In genomic region chr18:48949606-48950535, GRCh38 we compare ENCODE assay signal across 8 cellular contexts. TPM values are rescaled to one million over a fixed set of nuclear protein-coding genes. Genes with fewer than 3 reads are reported as not detected.
DNase-seq lines count a peak whose midpoint lies in the region; ATAC-seq, FAIRE-seq and TF ChIP-seq lines count a peak whose summit lies in the region.

No MANE protein-coding gene starts in this region.

- in situ Hi-C loops in brain microvascular endothelial cell (cut with HindIII; ENCODE audit: low pct_ligation_motif_present, low sequenced_read_pairs) = no loop called here

- FAIRE-seq in GM12892 (lab: Jason Lieb, UNC) = peak; percentile 92
- FAIRE-seq in H54 (lab: Jason Lieb, UNC) = no peak

- TF ChIP-seq CTCF in AG09319 (IDR thresholded peaks at IDR 0.05; ENCODE audit: low read depth, low read length) (peak; percentile 8; the same call in 1 of the 2 replicates), brain microvascular endothelial cell (IDR thresholded peaks at IDR 0.05; ENCODE audit: low read depth, low read length, missing control alignments) (peak; percentile 33)

- TF ChIP-seq POLR2A in GM12892 (IDR thresholded peaks at IDR 0.05; ENCODE audit: low read depth, low read length) (no peak), H54 (IDR thresholded peaks at IDR 0.05; ENCODE audit: low read depth, low read length) (no peak)

- peaks cover 47% of the 10 kb centered on the region for H3K36me3 ChIP-seq in brain microvascular endothelial cell (replicated peaks)

- peak; percentile 19 for ATAC-seq in left colon
- ATAC-seq in stimulated activated naive B cell treated with anti-CD40 and anti-IgM and Interleukin-4, amounts not matched to agents 10 μg/mL and 1 μg/mL and 100 μg/mL, for 72 hours (replicated peaks) = peak; percentile 23 to 26
- no peak for ATAC-seq in GM21619 (IDR thresholded peaks at IDR 0.05; ENCODE audit: unreplicated experiment)

- peaks cover 16 to 41% of the 10 kb centered on the region in 2 donors for H3K4me1 Mint-ChIP-seq in stimulated activated naive B cell treated with anti-CD40 and anti-IgM and Interleukin-4, amounts not matched to agents 10 μg/mL and 1 μg/mL and 100 μg/mL, for 72 hours

- peaks cover 35 to 40% of the 10 kb centered on the region in 2 donors for H3K36me3 Mint-ChIP-seq in stimulated activated naive B cell treated with anti-CD40 and anti-IgM and Interleukin-4, amounts not matched to agents 10 μg/mL and 1 μg/mL and 100 μg/mL, for 72 hours

- peak overlapping the region; percentile 91 for H3K4me3 ChIP-seq in brain microvascular endothelial cell (ENCODE audit: low read depth, low read length)

- H3K27ac ChIP-seq in brain microvascular endothelial cell = peak overlapping the region; percentile 92

- peak overlapping the region; percentile 96 to 97 for H3K4me3 Mint-ChIP-seq in stimulated activated naive B cell treated with anti-CD40 and anti-IgM and Interleukin-4, amounts not matched to agents 10 μg/mL and 1 μg/mL and 100 μg/mL, for 72 hours

- no peaks in the 10 kb centered on the region for H3K27me3 Mint-ChIP-seq in stimulated activated naive B cell treated with anti-CD40 and anti-IgM and Interleukin-4, amounts not matched to agents 10 μg/mL and 1 μg/mL and 100 μg/mL, for 72 hours

- DNase-seq in AG09319 (ENCODE audit: extremely low read depth, low read depth) (no peak), GM12892 (ENCODE audit: insufficient read length) (no peak), OCI-M1 (lab: John Stamatoyannopoulos, UW) (peak; percentile 51), brain microvascular endothelial cell (no peak), left colon (no peak), H54 (ENCODE audit: insufficient read length, low spot score) (no peak)
- peak; percentile 38 for DNase-seq in stimulated activated naive B cell treated with anti-CD40 and anti-IgM and Interleukin-4, amounts not matched to agents 10 μg/mL and 1 μg/mL and 100 μg/mL, for 72 hours

- intact Hi-C loops in left colon (cut with DNase I, micrococcal nuclease) = no loop called here

- peak overlapping the region; percentile 91 for H3K27ac Mint-ChIP-seq in stimulated activated naive B cell treated with anti-CD40 and anti-IgM and Interleukin-4, amounts not matched to agents 10 μg/mL and 1 μg/mL and 100 μg/mL, for 72 hours

- H3K27me3 ChIP-seq in brain microvascular endothelial cell (replicated peaks) = no peaks in the 10 kb centered on the region

- H3K9me3 Mint-ChIP-seq in stimulated activated naive B cell treated with anti-CD40 and anti-IgM and Interleukin-4, amounts not matched to agents 10 μg/mL and 1 μg/mL and 100 μg/mL, for 72 hours = no peaks in the 10 kb centered on the region

RNA-seq across cellular contexts. Expression of gene SMAD7, which starts 0.9 kb away (rescaled TPM):
- 13.8 TPM for polyA plus RNA-seq in GM12892 (2012; ENCODE audit: missing spikeins)
- 10 to 100 TPM; 36.4 to 50.0 TPM for total RNA-seq in left colon

Comparison
In these comparisons a context has a peak if more than half of its experiments do, and no peak if none do; other contexts are left out.
1. DNase-seq: peak in OCI-M1 (single experiment) and stimulated activated naive B cell treated with anti-CD40 and anti-IgM and Interleukin-4, amounts not matched to agents 10 μg/mL and 1 μg/mL and 100 μg/mL, for 72 hours (single experiment); none in AG09319 (single experiment), GM12892 (single experiment), brain microvascular endothelial cell (single experiment), left colon (0 of 2) and H54 (single experiment).